In the genomic region with DNA sequence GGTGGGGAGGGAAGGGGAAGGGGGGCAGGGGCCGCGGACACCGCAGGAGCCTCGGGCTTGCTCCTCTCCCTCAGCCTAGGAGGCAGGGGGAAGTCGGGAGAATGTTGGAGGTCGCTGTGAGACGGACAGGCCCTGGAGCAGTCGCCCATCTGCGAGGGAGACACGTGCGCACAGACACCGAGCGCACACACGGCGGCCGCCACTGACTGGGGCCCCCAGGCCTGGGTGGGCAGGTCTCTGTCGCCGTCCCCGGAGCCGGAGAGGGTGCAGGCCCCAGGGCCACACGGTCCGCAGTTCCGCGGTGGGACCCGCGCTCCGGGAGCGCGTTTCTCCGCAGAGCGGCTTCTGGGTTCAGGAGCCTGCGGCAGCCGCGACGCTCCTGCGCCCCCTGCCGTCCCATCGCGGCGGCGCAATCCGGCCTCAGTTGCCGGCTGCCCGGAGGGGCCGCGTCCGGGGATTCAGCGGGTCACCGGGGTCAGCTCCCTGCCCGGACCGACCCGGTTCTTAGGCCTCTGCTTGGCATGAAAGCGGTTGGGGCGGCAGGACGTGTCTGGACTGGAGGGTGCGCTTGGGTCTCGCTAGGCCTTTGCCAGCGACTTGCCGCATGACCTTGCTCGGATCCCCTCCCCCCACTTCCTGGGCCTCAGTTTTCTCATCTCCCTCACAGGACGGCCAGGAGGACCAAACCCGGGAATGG, we compare ENCODE assay signal across 8 cellular contexts. TPM values are rescaled to one million over a fixed set of nuclear protein-coding genes. Genes with fewer than 3 reads are reported as not detected.
DNase-seq lines count a peak whose midpoint lies in the region; ATAC-seq, FAIRE-seq and TF ChIP-seq lines count a peak whose summit lies in the region.

No MANE protein-coding gene starts in this region.

- intact Hi-C loops in Right ventricle myocardium superior (cut with DNase I) (loop anchor here (1.0 to 10.0 kb wide), 2 partner anchors 44 to 158 kb away; no protein-coding TSS in a partner anchor), posterior cingulate gyrus (cut with DNase I) (loop anchor here (1.0 to 2.0 kb wide), 3 partner anchors 44 to 160 kb away; no protein-coding TSS in a partner anchor)

- no peaks in the 10 kb centered on the region for H3K36me3 Mint-ChIP-seq in activated naive CD4-positive, alpha-beta T cell treated with anti-CD3 and anti-CD28 coated beads, Interleukin-2, amount 50 U/mL, for 24 hours

- no peaks in the 10 kb centered on the region for H3K4me1 Mint-ChIP-seq in activated naive CD4-positive, alpha-beta T cell treated with anti-CD3 and anti-CD28 coated beads, Interleukin-2, amount 50 U/mL, for 24 hours

- ATAC-seq in SK-N-SH treated with all-trans-retinoic acid at 6 μM for 48 hours: peak; percentile 90
- ATAC-seq in Right ventricle myocardium superior (ENCODE audit: poor library complexity): peak; percentile 90

- DNase-seq in DMS53 (lab: John Stamatoyannopoulos, UW) (peak; percentile 91), HTR-8/SVneo (ENCODE audit: insufficient read length, low spot score) (peak; percentile 77), Right ventricle myocardium superior (peak; percentile 79), posterior cingulate gyrus (peak in 9 of 10 donors; percentile 49 to 95 (median 64)), urothelium cell line (ENCODE audit: low spot score) (peak; percentile 89), RKO (ENCODE audit: low spot score) (no peak)

- H3K9me3 Mint-ChIP-seq in activated naive CD4-positive, alpha-beta T cell treated with anti-CD3 and anti-CD28 coated beads, Interleukin-2, amount 50 U/mL, for 24 hours: no peaks in the 10 kb centered on the region

- FAIRE-seq in HTR-8/SVneo (lab: Jason Lieb, UNC) (peak; percentile 69), urothelium cell line (lab: Jason Lieb, UNC) (no peak)

- no peak overlapping the region for H3K27ac Mint-ChIP-seq in activated naive CD4-positive, alpha-beta T cell treated with anti-CD3 and anti-CD28 coated beads, Interleukin-2, amount 50 U/mL, for 24 hours

- H3K27me3 Mint-ChIP-seq in activated naive CD4-positive, alpha-beta T cell treated with anti-CD3 and anti-CD28 coated beads, Interleukin-2, amount 50 U/mL, for 24 hours: no peaks in the 10 kb centered on the region

- H3K4me3 Mint-ChIP-seq in activated naive CD4-positive, alpha-beta T cell treated with anti-CD3 and anti-CD28 coated beads, Interleukin-2, amount 50 U/mL, for 24 hours: peak overlapping the region; percentile 66

TF ChIP-seq in SK-N-SH treated with all-trans-retinoic acid at 6 μM for 48 hours, 23 proteins besides CTCF, POLR2A, EP300 and RAD21:
- TF ChIP-seq TSHZ2 (CRISPR knock-in tag; IDR thresholded peaks at IDR 0.05): 0 out of 2 replicates have a peak, but pooled peaks have one; percentile 43
- no peak for TF ChIP-seq OSR1 (CRISPR knock-in tag; IDR thresholded peaks at IDR 0.05)

RNA-seq across cellular contexts. Expression of gene PDE2A, which starts 31.3 kb away (rescaled TPM):
- total RNA-seq in Right ventricle myocardium superior: 38.5 TPM
